Comparison of ENCODE assay signal across 8 cellular contexts in the genomic region with DNA sequence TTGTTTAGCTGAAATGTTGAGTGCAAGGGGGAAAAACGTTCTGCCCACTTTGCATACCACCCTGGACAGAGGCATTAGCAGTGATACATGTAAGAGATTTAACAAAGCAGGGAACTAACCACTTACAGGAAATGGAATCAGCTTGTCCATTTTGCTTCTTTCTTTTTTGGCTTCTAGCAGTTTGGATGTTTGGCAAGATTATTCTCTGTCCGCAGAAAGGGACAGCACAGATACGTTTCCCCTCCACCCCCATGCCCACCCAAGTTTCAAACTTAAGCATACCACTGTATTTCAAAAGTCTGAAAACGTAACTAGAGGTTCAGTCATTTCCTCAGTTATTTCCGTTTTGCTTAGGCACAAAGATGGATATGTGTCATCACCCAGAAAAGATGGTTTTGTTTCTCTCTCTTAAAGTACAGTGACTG.
A peak's percentile ranks its signal among the peaks of the same experiment; 100 is the strongest.
DNase-seq lines count a peak whose midpoint lies in the region; ATAC-seq, FAIRE-seq and TF ChIP-seq lines count a peak whose summit lies in the region.

No MANE protein-coding gene starts in this region.

- intact Hi-C loops in vagina (cut with DNase I): no loop called here

- peaks cover 11% of the 10 kb centered on the region for H3K36me3 Mint-ChIP-seq in activated CD8-positive, alpha-beta T cell treated with anti-CD3 and anti-CD28 coated beads, Interleukin-2, amount 10 ng/mL, durations not matched to agents 7 days and 5 days (ENCODE audit: low read depth)

- peak; percentile 72 for ATAC-seq in HG03097 (IDR thresholded peaks at IDR 0.05; ENCODE audit: low FRiP score, unreplicated experiment)
- ATAC-seq in activated CD8-positive, alpha-beta T cell treated with anti-CD3 and anti-CD28 coated beads, Interleukin-2, amount 10 ng/mL, durations not matched to agents 7 days and 5 days: peak; percentile 41

- peaks cover 23% of the 10 kb centered on the region for H3K4me1 Mint-ChIP-seq in activated CD8-positive, alpha-beta T cell treated with anti-CD3 and anti-CD28 coated beads, Interleukin-2, amount 10 ng/mL, durations not matched to agents 7 days and 5 days (ENCODE audit: low read depth)

- peaks cover 0 to 8% (median 0%) of the 10 kb centered on the region in 11 experiments; a peak in 1 of 22 replicates for H3K27me3 ChIP-seq in BLaER1 treated with 17β-estradiol and CSF1 and Interleukin-3, amounts not matched to agents 10 nM and 100 nM
- H3K27me3 ChIP-seq in WERI-Rb-1 (ENCODE audit: insufficient read depth, low read depth, severe bottlenecking) (no peaks in the 10 kb centered on the region), vagina (no peaks in the 10 kb centered on the region)

- POLR2A ChIA-PET in activated CD8-positive, alpha-beta T cell treated with anti-CD3 and anti-CD28 coated beads, Interleukin-2, amount 10 ng/mL, durations not matched to agents 7 days and 5 days (lab: Charles Lee): no interaction called here

- no peaks in the 10 kb centered on the region for H3K9me3 ChIP-seq in BLaER1 treated with 17β-estradiol and CSF1 and Interleukin-3, amounts not matched to agents 10 nM and 100 nM (replicated peaks in 1 of 11)
- no peaks in the 10 kb centered on the region for H3K9me3 ChIP-seq in WERI-Rb-1 (ENCODE audit: severe bottlenecking)
- H3K9me3 ChIP-seq in vagina: no peaks in the 10 kb centered on the region

- CTCF ChIA-PET in activated CD8-positive, alpha-beta T cell treated with anti-CD3 and anti-CD28 coated beads, Interleukin-2, amount 10 ng/mL, durations not matched to agents 7 days and 5 days (lab: Charles Lee): interaction anchor here (1.0 to 3.1 kb wide), 3 partner anchors 18 to 308 kb away, joined by 4 to 34 read pairs (median 5); no protein-coding TSS in a partner anchor

- H3K4me1 ChIP-seq in BLaER1 treated with 17β-estradiol and CSF1 and Interleukin-3, amounts not matched to agents 10 nM and 100 nM: peaks cover 27 to 100% (median 86%) of the 10 kb centered on the region in 10 experiments
- peaks cover 12% of the 10 kb centered on the region for H3K4me1 ChIP-seq in vagina

- peak; percentile 81 for FAIRE-seq in GM19239 (lab: Jason Lieb, UNC)

- peak overlapping the region; percentile 81 for H3K27ac Mint-ChIP-seq in activated CD8-positive, alpha-beta T cell treated with anti-CD3 and anti-CD28 coated beads, Interleukin-2, amount 10 ng/mL, durations not matched to agents 7 days and 5 days

- H3K9ac ChIP-seq in BLaER1 treated with 17β-estradiol and CSF1 and Interleukin-3, amounts not matched to agents 10 nM and 100 nM: peak overlapping the region; percentile 20 to 80 (median 77); a peak in 20 of 22 replicates

- H3K36me3 ChIP-seq in BLaER1 treated with 17β-estradiol and CSF1 and Interleukin-3, amounts not matched to agents 10 nM and 100 nM: peaks cover 3 to 34% (median 12%) of the 10 kb centered on the region in 11 experiments; a peak in 13 of 22 replicates
- H3K36me3 ChIP-seq in WERI-Rb-1 (peaks cover 2% of the 10 kb centered on the region; the same call in 1 of the 2 replicates), vagina (peaks cover 0 to 3% of the 10 kb centered on the region in 2 donors)

- H3K4me2 ChIP-seq in BLaER1 treated with 17β-estradiol and CSF1 and Interleukin-3, amounts not matched to agents 10 nM and 100 nM: peak overlapping the region; percentile 54 to 89 (median 81)

- H4K20me1 ChIP-seq in BLaER1 treated with 17β-estradiol and CSF1 and Interleukin-3, amounts not matched to agents 10 nM and 100 nM: no peaks in the 10 kb centered on the region

- H3K27me3 Mint-ChIP-seq in activated CD8-positive, alpha-beta T cell treated with anti-CD3 and anti-CD28 coated beads, Interleukin-2, amount 10 ng/mL, durations not matched to agents 7 days and 5 days (ENCODE audit: low read depth): no peaks in the 10 kb centered on the region

- H3K4me3 ChIP-seq in BLaER1 treated with 17β-estradiol and CSF1 and Interleukin-3, amounts not matched to agents 10 nM and 100 nM: peak overlapping the region in 9 of 10 experiments; percentile 7 to 39 (median 28); a peak in 11 of 20 replicates
- H3K4me3 ChIP-seq in WERI-Rb-1 (ENCODE audit: low read depth, low read length) (no peak overlapping the region), vagina (no peak overlapping the region)

- DNase-seq in GM19239 (ENCODE audit: insufficient read length, low spot score) (peak; percentile 12), NCI-H146 treated with DMSO at 0.1 percent for 48 hours (lab: John Stamatoyannopoulos, UW; ENCODE audit: unreplicated experiment) (no peak), WERI-Rb-1 (no peak), vagina (ENCODE audit: extremely low spot score in 2 of 2) (no peak), NCI-H524 (lab: John Stamatoyannopoulos, UW) (no peak)
- no peak for DNase-seq in activated CD8-positive, alpha-beta T cell treated with anti-CD3 and anti-CD28 coated beads, Interleukin-2, amount 10 ng/mL, durations not matched to agents 7 days and 5 days

- peak overlapping the region in 10 of 11 experiments; percentile 67 to 98 (median 91); a peak in 20 of 22 replicates for H3K27ac ChIP-seq in BLaER1 treated with 17β-estradiol and CSF1 and Interleukin-3, amounts not matched to agents 10 nM and 100 nM
- H3K27ac ChIP-seq in WERI-Rb-1 (no peak overlapping the region), vagina (no peak overlapping the region)

- no peak overlapping the region for H3K4me3 Mint-ChIP-seq in activated CD8-positive, alpha-beta T cell treated with anti-CD3 and anti-CD28 coated beads, Interleukin-2, amount 10 ng/mL, durations not matched to agents 7 days and 5 days

- TF ChIP-seq CTCF in WERI-Rb-1 (IDR thresholded peaks at IDR 0.05; ENCODE audit: low read depth, low read length) (no peak), vagina (IDR thresholded peaks at IDR 0.05) (no peak)

- H3K9me3 Mint-ChIP-seq in activated CD8-positive, alpha-beta T cell treated with anti-CD3 and anti-CD28 coated beads, Interleukin-2, amount 10 ng/mL, durations not matched to agents 7 days and 5 days (ENCODE audit: insufficient read depth): no peaks in the 10 kb centered on the region

- TF ChIP-seq POLR2A in vagina (IDR thresholded peaks at IDR 0.05): no peak

Comparison
In these comparisons a context has a peak if more than half of its experiments do, and no peak if none do; other contexts are left out.
1. H3K27ac ChIP-seq: peak in BLaER1 treated with 17β-estradiol and CSF1 and Interleukin-3, amounts not matched to agents 10 nM and 100 nM (10 of 11); none in WERI-Rb-1 (single experiment) and vagina (single experiment).
2. H3K4me3 ChIP-seq: peak in BLaER1 treated with 17β-estradiol and CSF1 and Interleukin-3, amounts not matched to agents 10 nM and 100 nM (9 of 10); none in WERI-Rb-1 (single experiment) and vagina (0 of 2).